26 cellular contexts compared by ENCODE assay signal in genomic region chr21:40074198-40074597, GRCh38.
"Had no signal": no experiment of that assay in that cellular context is flagged by ENCODE, and none has a peak within 500 bp of the region (broad histone marks: within the 10 kb centered on the region; RNA-seq: fewer than 3 reads in every experiment).

No MANE protein-coding gene starts in this region.

- H3K36me3 ChIP-seq: esophagus squamous epithelium, prostate gland, right lobe of liver, tibial artery, upper lobe of left lung had no signal

- H3K27me3 ChIP-seq: esophagus squamous epithelium, right lobe of liver, testis, tibial artery, upper lobe of left lung had no signal

- DNase-seq: dermis blood vessel endothelial cell; effector memory CD4-positive, alpha-beta T cell; esophagus squamous epithelium; hypothalamus; immature natural killer cell; kidney glomerular epithelial cell; mesenchymal stem cell; mucosa of descending colon; naive thymus-derived CD4-positive, alpha-beta T cell; nucleus accumbens; right lobe of liver; stimulated activated CD4-positive, alpha-beta T cell treated with anti-CD3 and anti-CD28 coated beads, Interleukin-12 subunit alpha, Interleukin-12 subunit beta, amount 100 ng/mL, for 4 hours; stimulated activated CD4-positive, alpha-beta T cell treated with anti-CD3 and anti-CD28 coated beads, Interleukin-1b, Interleukin-23, amount 100 ng/mL, for 48 hours; stimulated activated CD4-positive, alpha-beta T cell treated with anti-CD3 and anti-CD28 coated beads, Interleukin-4, amount 100 ng/mL, for 1 hour; stimulated activated CD8-positive, alpha-beta memory T cell treated with anti-CD3 and anti-CD28 coated beads, Interleukin-4, amount 100 ng/mL, for 48 hours; stimulated activated naive CD4-positive, alpha-beta T cell; stimulated activated naive CD8-positive, alpha-beta T cell treated with anti-CD3 and anti-CD28 coated beads, Interleukin-15, amount 100 ng/mL, for 72 hours; testis; tibial artery; upper lobe of left lung had no signal

- H3K4me3 ChIP-seq: coronary artery, esophagus squamous epithelium, mucosa of descending colon, prostate gland, right lobe of liver, smooth muscle cell, testis, tibial artery, upper lobe of left lung had no signal

- ATAC-seq: mucosa of descending colon; naive thymus-derived CD4-positive, alpha-beta T cell; right lobe of liver; stimulated activated naive CD8-positive, alpha-beta T cell treated with anti-CD3 and anti-CD28 coated beads, Interleukin-15, amount 100 ng/mL, for 72 hours had no signal

- H3K4me1 ChIP-seq: esophagus squamous epithelium, prostate gland, right lobe of liver, testis, upper lobe of left lung had no signal

- H3K9me3 ChIP-seq: esophagus squamous epithelium, mucosa of descending colon, prostate gland, right lobe of liver, testis, tibial artery, upper lobe of left lung had no signal

- H3K27ac ChIP-seq: coronary artery, esophagus squamous epithelium, right lobe of liver, testis, tibial artery, upper lobe of left lung had no signal

- FAIRE-seq: endothelial cell of umbilical vein, frontal cortex, urothelium cell line had no signal
